ENCODE assay signal across 8 cellular contexts in the genomic region with DNA sequence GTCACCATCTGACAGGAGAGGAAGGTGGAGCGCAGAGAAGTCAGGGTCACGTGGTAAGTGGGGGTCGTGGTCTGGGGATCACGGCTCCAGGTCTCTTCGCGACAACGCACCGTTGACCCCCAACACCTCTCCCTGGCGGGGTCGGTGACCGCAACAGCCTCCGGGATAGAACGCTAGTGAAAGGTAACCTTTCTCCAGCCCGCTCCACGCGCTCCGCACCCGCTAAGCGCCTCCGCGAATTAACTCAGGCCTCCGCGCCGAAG. TPM values are rescaled to one million over a fixed set of nuclear protein-coding genes. Genes with fewer than 3 reads are reported as not detected.
DNase-seq lines count a peak whose midpoint lies in the region; ATAC-seq and TF ChIP-seq lines count a peak whose summit lies in the region.

No MANE protein-coding gene starts in this region.

- H3K4me3 Mint-ChIP-seq in activated T-cell treated with anti-CD3 and anti-CD28 coated beads, Interleukin-2, amount 50 U/mL, for 72 hours = peak overlapping the region; percentile 80 to 85

- H3K9ac ChIP-seq in OCI-LY1 (ENCODE audit: low read length) = peak overlapping the region; percentile 69; the same call in 1 of the 2 replicates
- peak overlapping the region; percentile 14 for H3K9ac ChIP-seq in parathyroid adenoma

- DNase-seq in activated T-cell treated with anti-CD3 and anti-CD28 coated beads, Interleukin-2, amount 50 U/mL, for 72 hours = no peak
- DNase-seq in activated T-cell treated with anti-CD3 and anti-CD28 coated beads, Interleukin-2, amount 50 U/mL, for 48 hours = no peak
- no peak for DNase-seq in epithelial cell of esophagus (ENCODE audit: low read depth)
- DNase-seq in SIG-M5 treated with dmso at 0.1 percent for 504 hours (lab: John Stamatoyannopoulos, UW; ENCODE audit: unreplicated experiment) = no peak

- no peaks in the 10 kb centered on the region for H3K36me3 ChIP-seq in OCI-LY1 (ENCODE audit: insufficient read depth, low read length)
- no peaks in the 10 kb centered on the region for H3K36me3 ChIP-seq in parathyroid adenoma (ENCODE audit: control insufficient read depth, insufficient read depth, low read length)

- no peaks in the 10 kb centered on the region for H3K9me2 ChIP-seq in OCI-LY1 (ENCODE audit: low read depth, low read length)

- no peaks in the 10 kb centered on the region for H4K20me1 ChIP-seq in OCI-LY1 (ENCODE audit: insufficient read depth, low read length)

- H3K79me2 ChIP-seq in OCI-LY1 (ENCODE audit: insufficient read depth, low read length) (no peaks in the 10 kb centered on the region), parathyroid adenoma (no peaks in the 10 kb centered on the region)

- H2AFZ ChIP-seq in OCI-LY1 (ENCODE audit: low read length) = no peak overlapping the region
- peak overlapping the region; percentile 97 for H2AFZ ChIP-seq in parathyroid adenoma

- H3K36me3 Mint-ChIP-seq in activated T-cell treated with anti-CD3 and anti-CD28 coated beads, Interleukin-2, amount 50 U/mL, for 72 hours (ENCODE audit: insufficient read depth in 2 of 2) = peaks cover 2% of the 10 kb centered on the region in 2 donors

- H3K27me3 ChIP-seq in OCI-LY1 (ENCODE audit: insufficient read depth, low read length) = peaks cover 13% of the 10 kb centered on the region; the same call in 1 of the 2 replicates
- H3K27me3 ChIP-seq in parathyroid adenoma (ENCODE audit: control insufficient read depth, insufficient read depth, low read length) = no peaks in the 10 kb centered on the region

- peak overlapping the region; percentile 75 for H3K4me3 ChIP-seq in OCI-LY1 (ENCODE audit: low read depth, low read length, poor library complexity, severe bottlenecking)
- H3K4me3 ChIP-seq in epithelial cell of esophagus (ENCODE audit: low read length) = peak overlapping the region; percentile 59
- peak overlapping the region; percentile 73 for H3K4me3 ChIP-seq in parathyroid adenoma (ENCODE audit: low read depth, low read length)

- peak overlapping the region; percentile 94 for H3K4me2 ChIP-seq in OCI-LY1 (ENCODE audit: low read length)
- H3K4me2 ChIP-seq in parathyroid adenoma (ENCODE audit: low read length) = peak overlapping the region; percentile 97

- no peaks in the 10 kb centered on the region for H3F3A ChIP-seq in OCI-LY1 (ENCODE audit: insufficient read depth, low read length)

- peak overlapping the region; percentile 47 for H3K27ac Mint-ChIP-seq in activated T-cell treated with anti-CD3 and anti-CD28 coated beads, Interleukin-2, amount 50 U/mL, for 72 hours

- no peak for TF ChIP-seq CTCF in OCI-LY1 (IDR thresholded peaks at IDR 0.05; ENCODE audit: low read length)
- no peak for TF ChIP-seq CTCF in epithelial cell of esophagus (IDR thresholded peaks at IDR 0.05; ENCODE audit: insufficient read depth, low read depth, low read length, missing control alignments)
- TF ChIP-seq CTCF in parathyroid adenoma (IDR thresholded peaks at IDR 0.05) = no peak

- H3K27ac ChIP-seq in OCI-LY1 (ENCODE audit: low read depth, low read length, poor library complexity, severe bottlenecking) = no peak overlapping the region
- H3K27ac ChIP-seq in parathyroid adenoma = peak overlapping the region; percentile 25

- peaks cover 8% of the 10 kb centered on the region for H3K27me3 Mint-ChIP-seq in activated T-cell treated with anti-CD3 and anti-CD28 coated beads, Interleukin-2, amount 50 U/mL, for 72 hours (ENCODE audit: low read depth)

- ATAC-seq in activated T-cell treated with anti-CD3 and anti-CD28 coated beads, Interleukin-2, amount 50 U/mL, for 72 hours (replicated peaks in 1 of 2) = peak in 1 of 2 donors; percentile 5
- ATAC-seq in GM18873 (IDR thresholded peaks at IDR 0.05; ENCODE audit: low FRiP score, unreplicated experiment) (no peak), HG03025 (IDR thresholded peaks at IDR 0.05; ENCODE audit: low FRiP score, unreplicated experiment) (no peak)

- H3K9me3 ChIP-seq in OCI-LY1 (ENCODE audit: low read length) (no peaks in the 10 kb centered on the region), parathyroid adenoma (ENCODE audit: control insufficient read depth, low read length) (no peaks in the 10 kb centered on the region)

- H3K4me1 ChIP-seq in OCI-LY1 (ENCODE audit: insufficient read depth, low read length, severe bottlenecking) = peaks cover 16% of the 10 kb centered on the region
- peaks cover 2% of the 10 kb centered on the region for H3K4me1 ChIP-seq in parathyroid adenoma

- peaks cover 47% of the 10 kb centered on the region for H3K4me1 Mint-ChIP-seq in activated T-cell treated with anti-CD3 and anti-CD28 coated beads, Interleukin-2, amount 50 U/mL, for 72 hours (ENCODE audit: low read depth)

- no peaks in the 10 kb centered on the region for H3K9me3 Mint-ChIP-seq in activated T-cell treated with anti-CD3 and anti-CD28 coated beads, Interleukin-2, amount 50 U/mL, for 72 hours

RNA-seq across cellular contexts. Expression of gene SYNJ2, which starts 0.6 kb away (rescaled TPM):
- total RNA-seq in activated T-cell treated with anti-CD3 and anti-CD28 coated beads, Interleukin-2, amount 50 U/mL, for 72 hours = 10 to 100 TPM; 22.6 to 29.8 TPM
